ENCODE assay signal across 1 cellular context in the genomic region with DNA sequence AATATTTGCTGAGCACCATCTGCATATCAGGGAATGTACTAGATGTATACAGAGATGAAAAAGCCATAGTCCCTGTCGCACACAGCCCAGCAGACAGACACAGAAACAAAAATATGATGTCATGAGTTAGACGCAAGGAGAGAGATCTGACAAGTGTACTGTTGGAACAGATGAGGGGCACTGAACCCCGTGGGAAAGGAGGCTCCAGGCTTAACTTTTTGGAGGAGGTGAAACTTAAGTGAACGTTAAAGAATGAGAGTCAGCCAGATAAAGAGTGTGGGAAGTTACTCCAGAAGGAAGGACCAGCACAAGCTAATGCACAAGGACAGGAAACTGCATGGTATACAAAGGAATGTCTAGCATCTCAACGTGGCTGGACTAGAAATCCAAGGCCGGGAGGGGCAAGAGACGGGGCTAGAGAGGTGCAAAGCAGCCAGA.
TF ChIP-seq lines count a peak whose summit lies in the region.

No MANE protein-coding gene starts in this region.

TF ChIP-seq in WTC11, 78 proteins besides CTCF, POLR2A, EP300 and RAD21 (continued from another document):
- no peak for TF ChIP-seq E2F5 (CRISPR knock-in tag; IDR thresholded peaks at IDR 0.05)
- TF ChIP-seq ZBTB21 (CRISPR knock-in tag; IDR thresholded peaks at IDR 0.05; ENCODE audit: borderline replicate concordance): no peak
